In genomic region chr20:25310268-25310920, GRCh38 we compare ENCODE assay signal across 1 cellular context.
TF ChIP-seq lines count a peak whose summit lies in the region.

No MANE protein-coding gene starts in this region.

TF ChIP-seq in HepG2, 621 proteins besides CTCF, POLR2A, EP300 and RAD21 (continued from another document and continues in another):
- TF ChIP-seq SMARCC2 (IDR thresholded peaks at IDR 0.05) (no peak), FOSL2 (CRISPR knock-in tag; IDR thresholded peaks at IDR 0.05) (peak; percentile 100), ZNF230 (CRISPR knock-in tag; IDR thresholded peaks at IDR 0.05) (peak; percentile 31; the same call in 1 of the 2 replicates), ZIK1 (CRISPR knock-in tag; IDR thresholded peaks at IDR 0.05; ENCODE audit: borderline replicate concordance, low read depth) (no peak), MLLT10 (CRISPR knock-in tag; IDR thresholded peaks at IDR 0.05) (no peak), CAMTA2 (CRISPR knock-in tag; IDR thresholded peaks at IDR 0.05; ENCODE audit: borderline replicate concordance) (no peak), SALL1 (CRISPR knock-in tag; IDR thresholded peaks at IDR 0.05) (peak; percentile 91), PHB2 (IDR thresholded peaks at IDR 0.05; ENCODE audit: partially characterized antibody) (no peak), ZNF234 (CRISPR knock-in tag; conservative IDR thresholded peaks at IDR 0.05) (no peak), FLYWCH1 (CRISPR knock-in tag; IDR thresholded peaks at IDR 0.05) (no peak), ZNF546 (CRISPR knock-in tag; conservative IDR thresholded peaks at IDR 0.05) (no peak), PCBP2 (optimal IDR thresholded peaks at IDR 0.05; ENCODE audit: low read depth, low read length, poor library complexity, severe bottlenecking) (no peak), ELF4 (CRISPR knock-in tag; IDR thresholded peaks at IDR 0.05; ENCODE audit: borderline replicate concordance) (no peak), NR2F6 (IDR thresholded peaks at IDR 0.05) (peak; percentile 98), NR2F6 (CRISPR knock-in tag; IDR thresholded peaks at IDR 0.05) (peak; percentile 100), NAIF1 (CRISPR knock-in tag; IDR thresholded peaks at IDR 0.05; ENCODE audit: borderline replicate concordance) (no peak), TRAFD1 (CRISPR knock-in tag; IDR thresholded peaks at IDR 0.05; ENCODE audit: borderline replicate concordance) (peak; percentile 93; the same call in 1 of the 2 replicates), ZNF761 (CRISPR knock-in tag; conservative IDR thresholded peaks at IDR 0.05) (no peak), MYC (CRISPR knock-in tag; IDR thresholded peaks at IDR 0.05; ENCODE audit: borderline replicate concordance) (peak; percentile 50; the same call in 1 of the 2 replicates), IKZF4 (CRISPR knock-in tag; IDR thresholded peaks at IDR 0.05; ENCODE audit: borderline replicate concordance, low read depth, not compliant biosample characterization) (peak; percentile 15), ZUFSP (CRISPR knock-in tag; IDR thresholded peaks at IDR 0.05; ENCODE audit: borderline replicate concordance) (no peak), JARID2 (CRISPR knock-in tag; IDR thresholded peaks at IDR 0.05; ENCODE audit: insufficient replicate concordance) (no peak), ZNF280D (CRISPR knock-in tag; IDR thresholded peaks at IDR 0.05) (no peak), TOPORS (CRISPR knock-in tag; IDR thresholded peaks at IDR 0.05) (no peak), NFATC3 (CRISPR knock-in tag; IDR thresholded peaks at IDR 0.05) (no peak), RFXANK (CRISPR knock-in tag; IDR thresholded peaks at IDR 0.05) (no peak), PHF21A (CRISPR knock-in tag; IDR thresholded peaks at IDR 0.05) (peak; percentile 38), MXI1 (IDR thresholded peaks at IDR 0.05; ENCODE audit: borderline replicate concordance, low read depth, low read length) (peak; percentile 91), ZNF224 (CRISPR knock-in tag; IDR thresholded peaks at IDR 0.05) (no peak), NRL (CRISPR knock-in tag; IDR thresholded peaks at IDR 0.05; ENCODE audit: borderline replicate concordance) (no peak), ZNF768 (CRISPR knock-in tag; IDR thresholded peaks at IDR 0.05) (peak; percentile 62; the same call in 1 of the 2 replicates), CEBPZ (IDR thresholded peaks at IDR 0.05; ENCODE audit: low read length) (no peak), RELA (CRISPR knock-in tag; IDR thresholded peaks at IDR 0.05) (0 out of 2 replicates have a peak, but pooled peaks have one; percentile 3), GATAD2A (CRISPR knock-in tag; IDR thresholded peaks at IDR 0.05) (peak; percentile 90), GFI1 (CRISPR knock-in tag; IDR thresholded peaks at IDR 0.05; ENCODE audit: borderline replicate concordance) (no peak), SRY (CRISPR knock-in tag; IDR thresholded peaks at IDR 0.05) (no peak; the same call in 1 of the 2 replicates), ZNF710 (CRISPR knock-in tag; IDR thresholded peaks at IDR 0.05; ENCODE audit: borderline replicate concordance) (peak; percentile 81; the same call in 1 of the 2 replicates), MIER3 (CRISPR knock-in tag; IDR thresholded peaks at IDR 0.05; ENCODE audit: borderline replicate concordance) (peak; percentile 83; the same call in 1 of the 2 replicates), SOX6 (IDR thresholded peaks at IDR 0.05) (no peak), SOX6 (CRISPR knock-in tag; IDR thresholded peaks at IDR 0.05) (peak; percentile 82), ZNF775 (CRISPR knock-in tag; IDR thresholded peaks at IDR 0.05; ENCODE audit: borderline replicate concordance) (0 out of 2 replicates have a peak, but pooled peaks have one; percentile 45), ZNF292 (CRISPR knock-in tag; IDR thresholded peaks at IDR 0.05; ENCODE audit: borderline replicate concordance, low read depth) (peak; percentile 95; the same call in 1 of the 2 replicates), JUNB (CRISPR knock-in tag; IDR thresholded peaks at IDR 0.05; ENCODE audit: borderline replicate concordance) (peak; percentile 99), ZNF724P (CRISPR knock-in tag; IDR thresholded peaks at IDR 0.05; ENCODE audit: borderline replicate concordance) (no peak), RBM22 (optimal IDR thresholded peaks at IDR 0.05; ENCODE audit: low read length) (peak; percentile 75), ZHX2 (IDR thresholded peaks at IDR 0.05; ENCODE audit: low read depth) (no peak; the same call in 1 of the 2 replicates), ZHX2 (CRISPR knock-in tag; IDR thresholded peaks at IDR 0.05; ENCODE audit: borderline replicate concordance) (no peak), ZSCAN5A (CRISPR knock-in tag; IDR thresholded peaks at IDR 0.05; ENCODE audit: borderline replicate concordance) (peak; percentile 23; the same call in 1 of the 2 replicates), SATB2 (CRISPR knock-in tag; IDR thresholded peaks at IDR 0.05) (no peak)
